ENCODE assay signal across 30 cellular contexts in the genomic region with DNA sequence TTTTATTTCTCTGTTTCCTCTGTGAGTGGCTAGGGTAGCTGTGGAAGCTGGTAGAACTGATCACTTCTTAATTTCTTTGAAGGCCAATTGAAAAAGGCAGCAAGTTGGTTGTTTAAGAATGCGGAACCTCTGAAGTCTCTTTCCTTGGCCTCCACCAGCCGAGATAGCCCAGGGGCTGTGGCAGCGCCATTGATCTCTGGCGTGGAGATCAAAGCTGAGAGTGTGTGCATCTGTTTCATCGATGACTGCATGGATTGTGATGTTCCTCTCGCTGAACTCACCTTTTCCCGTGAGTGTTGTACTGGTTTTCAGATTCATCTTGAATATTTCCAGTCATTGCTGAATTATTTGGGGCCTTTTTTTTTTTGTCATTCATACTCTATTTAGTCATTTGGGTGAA.
"Had no signal": no experiment of that assay in that cellular context is flagged by ENCODE, and none has a peak within 500 bp of the region (broad histone marks: within the 10 kb centered on the region; RNA-seq: fewer than 3 reads in every experiment).

No MANE protein-coding gene starts in this region.

- H3K9ac ChIP-seq: KMS-11, SK-N-SH had no signal

- H3K4me2 ChIP-seq: KMS-11, SK-N-SH had no signal

- H3K4me3 Mint-ChIP-seq: activated naive CD4-positive, alpha-beta T cell treated with anti-CD3 and anti-CD28 coated beads, Interleukin-2, amount 50 U/mL, for 24 hours; activated T-cell treated with anti-CD3 and anti-CD28 coated beads, Interleukin-2, amount 50 U/mL, for 4 hours; activated T-helper 1 cell treated with anti-CD3 and anti-CD28 coated beads, Interleukin-12 subunit alpha, Interleukin-12 subunit beta, Interleukin-2, Interleukin-4 antibody, amounts not matched to agents 30 ng/mL and 10 ng/mL and 1 ng/mL, durations not matched to agents 14 hours and 24 hours and 36 hours; central memory CD8-positive, alpha-beta T cell; T-helper 1 cell treated with Interleukin-12 subunit alpha and Interleukin-12 subunit beta and Interleukin-4 antibody, amounts not matched to agents 30 μg/mL and 1 μg/mL, for 36 hours; T-helper 2 cell treated with Interferon-gamma antibody and Interleukin-4, amounts not matched to agents 5 μg/mL and 100 μg/mL, for 36 hours had no signal

- H3K27me3 ChIP-seq: cardiac muscle cell, Peyer's patch, SJSA1 had no signal

- H3K9me3 ChIP-seq: Peyer's patch, SJSA1, SK-N-SH had no signal

- H3K27me3 Mint-ChIP-seq: activated naive CD4-positive, alpha-beta T cell treated with anti-CD3 and anti-CD28 coated beads, Interleukin-2, amount 50 U/mL, for 24 hours; central memory CD8-positive, alpha-beta T cell had no signal

- DNase-seq: activated CD4-positive, alpha-beta T cell treated with anti-CD3 and anti-CD28 coated beads, Interleukin-2, amount 50 U/mL, for 1 hour; activated CD8-positive, alpha-beta memory T cell treated with anti-CD3 and anti-CD28 coated beads, Interleukin-2, amount 50 U/mL, for 4 hours; activated gamma-delta T cell treated with Interleukin-2 at 50 U/mL for 16 hours; activated T-cell treated with anti-CD3 and anti-CD28 coated beads for 4 hours; activated T-cell treated with anti-CD3 and anti-CD28 coated beads, Interleukin-2, amount 50 U/mL, for 4 hours; amniotic stem cell; aorta; MM.1S; MV-4-11; NCI-H1092; NCI-H1436 treated with DMSO at 0.1 percent for 48 hours; NCI-H1694 treated with DMSO at 0.1 percent for 48 hours; NCI-H2029; NCI-H345; NCI-H524 treated with DMSO at 0.1 percent for 48 hours; NCI-H748 treated with DMSO at 0.1 percent for 48 hours; NK-92 treated with Interleukin-12 subunit alpha and Interleukin-12 subunit beta, amount 100 ng/mL, for 24 hours; PC-3; Peyer's patch; RPMI8226; SHP77 treated with DMSO at 0.1 percent for 48 hours; SK-N-SH had no signal

- H3K9me3 Mint-ChIP-seq: activated naive CD4-positive, alpha-beta T cell treated with anti-CD3 and anti-CD28 coated beads, Interleukin-2, amount 50 U/mL, for 24 hours; activated T-cell treated with anti-CD3 and anti-CD28 coated beads, Interleukin-2, amount 50 U/mL, for 4 hours; activated T-helper 1 cell treated with anti-CD3 and anti-CD28 coated beads, Interleukin-12 subunit alpha, Interleukin-12 subunit beta, Interleukin-2, Interleukin-4 antibody, amounts not matched to agents 30 ng/mL and 10 ng/mL and 1 ng/mL, durations not matched to agents 14 hours and 24 hours and 36 hours; central memory CD8-positive, alpha-beta T cell; T-helper 1 cell treated with Interleukin-12 subunit alpha and Interleukin-12 subunit beta and Interleukin-4 antibody, amounts not matched to agents 30 μg/mL and 1 μg/mL, for 36 hours; T-helper 2 cell treated with Interferon-gamma antibody and Interleukin-4, amounts not matched to agents 5 μg/mL and 100 μg/mL, for 36 hours had no signal

- H3K4me3 ChIP-seq: cardiac muscle cell, Peyer's patch, SJSA1 had no signal

- H3K27ac ChIP-seq: cardiac muscle cell, KMS-11, Peyer's patch, SJSA1 had no signal

- ATAC-seq: activated T-cell treated with anti-CD3 and anti-CD28 coated beads, Interleukin-2, amount 50 U/mL, for 4 hours; PC-3 had no signal

- H3K4me1 Mint-ChIP-seq: activated naive CD4-positive, alpha-beta T cell treated with anti-CD3 and anti-CD28 coated beads, Interleukin-2, amount 50 U/mL, for 24 hours; central memory CD8-positive, alpha-beta T cell had no signal

- H3K27ac Mint-ChIP-seq: activated T-helper 1 cell treated with anti-CD3 and anti-CD28 coated beads, Interleukin-12 subunit alpha, Interleukin-12 subunit beta, Interleukin-2, Interleukin-4 antibody, amounts not matched to agents 30 ng/mL and 10 ng/mL and 1 ng/mL, durations not matched to agents 14 hours and 24 hours and 36 hours; T-helper 1 cell treated with Interleukin-12 subunit alpha and Interleukin-12 subunit beta and Interleukin-4 antibody, amounts not matched to agents 30 μg/mL and 1 μg/mL, for 36 hours; T-helper 2 cell treated with Interferon-gamma antibody and Interleukin-4, amounts not matched to agents 5 μg/mL and 100 μg/mL, for 36 hours had no signal

- H3K4me1 ChIP-seq: Peyer's patch, SJSA1 had no signal
